1 cellular context compared by ENCODE assay signal in genomic region chr16:16262954-16263555, GRCh38. TPM values are rescaled to one million over a fixed set of nuclear protein-coding genes. Genes with fewer than 3 reads are reported as not detected.
"Had no signal": no experiment of that assay in that cellular context is flagged by ENCODE, and none has a peak within 500 bp of the region (broad histone marks: within the 10 kb centered on the region; RNA-seq: fewer than 3 reads in every experiment).

No MANE protein-coding gene starts in this region.

RNA-seq across cellular contexts. Expression of gene ABCC6, which starts 39.8 kb away (rescaled TPM):
- polyA plus RNA-seq: neural cell had no signal
